In the genomic region with DNA sequence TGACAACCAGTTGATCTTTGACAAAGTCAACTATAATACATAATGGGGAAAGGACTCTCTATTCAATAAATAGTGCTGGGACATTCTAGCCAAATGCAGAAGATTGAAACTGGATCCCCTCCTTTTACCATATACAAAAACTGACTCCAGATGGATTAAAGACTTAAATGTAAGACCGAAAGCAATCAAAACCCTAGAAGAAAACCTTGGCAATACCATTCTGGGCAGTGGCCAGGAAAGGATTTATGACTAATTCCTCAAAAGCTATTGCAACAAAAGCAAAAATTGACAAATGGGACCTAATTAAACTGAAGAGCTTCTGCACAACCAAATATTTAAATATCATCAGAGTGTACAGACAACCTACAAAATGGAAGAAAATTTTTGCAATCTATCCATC, we compare ENCODE assay signal across 1 cellular context.
TF ChIP-seq lines count a peak whose summit lies in the region.

No MANE protein-coding gene starts in this region.

TF ChIP-seq in IMR-90, 13 proteins besides CTCF, POLR2A, EP300 and RAD21:
- TF ChIP-seq CEBPB (IDR thresholded peaks at IDR 0.05; ENCODE audit: low read depth, low read length) (no peak), NFE2L2 (IDR thresholded peaks at IDR 0.05; ENCODE audit: low read depth, low read length) (no peak), RFX5 (IDR thresholded peaks at IDR 0.05; ENCODE audit: low read depth, low read length) (no peak), USF2 (IDR thresholded peaks at IDR 0.05; ENCODE audit: low read depth, low read length) (no peak), MAZ (IDR thresholded peaks at IDR 0.05; ENCODE audit: borderline replicate concordance, low read depth, low read length) (no peak), SMC3 (IDR thresholded peaks at IDR 0.05; ENCODE audit: low read depth, low read length) (no peak), MAFK (IDR thresholded peaks at IDR 0.05; ENCODE audit: low read depth, low read length) (no peak), CHD1 (IDR thresholded peaks at IDR 0.05; ENCODE audit: low read depth, low read length) (no peak), FOS (IDR thresholded peaks at IDR 0.05; ENCODE audit: low read depth, low read length) (no peak), RCOR1 (IDR thresholded peaks at IDR 0.05; ENCODE audit: insufficient replicate concordance, low read length) (no peak), MXI1 (IDR thresholded peaks at IDR 0.05; ENCODE audit: borderline replicate concordance, low read depth, low read length) (no peak)
- TF ChIP-seq, protein P1, sequence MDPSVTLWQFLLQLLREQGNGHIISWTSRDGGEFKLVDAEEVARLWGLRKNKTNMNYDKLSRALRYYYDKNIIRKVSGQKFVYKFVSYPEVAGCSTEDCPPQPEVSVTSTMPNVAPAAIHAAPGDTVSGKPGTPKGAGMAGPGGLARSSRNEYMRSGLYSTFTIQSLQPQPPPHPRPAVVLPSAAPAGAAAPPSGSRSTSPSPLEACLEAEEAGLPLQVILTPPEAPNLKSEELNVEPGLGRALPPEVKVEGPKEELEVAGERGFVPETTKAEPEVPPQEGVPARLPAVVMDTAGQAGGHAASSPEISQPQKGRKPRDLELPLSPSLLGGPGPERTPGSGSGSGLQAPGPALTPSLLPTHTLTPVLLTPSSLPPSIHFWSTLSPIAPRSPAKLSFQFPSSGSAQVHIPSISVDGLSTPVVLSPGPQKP (IDR thresholded peaks at IDR 0.05; ENCODE audit: borderline replicate concordance, low read depth, low read length) = no peak
